11 cellular contexts compared by ENCODE assay signal in the genomic region with DNA sequence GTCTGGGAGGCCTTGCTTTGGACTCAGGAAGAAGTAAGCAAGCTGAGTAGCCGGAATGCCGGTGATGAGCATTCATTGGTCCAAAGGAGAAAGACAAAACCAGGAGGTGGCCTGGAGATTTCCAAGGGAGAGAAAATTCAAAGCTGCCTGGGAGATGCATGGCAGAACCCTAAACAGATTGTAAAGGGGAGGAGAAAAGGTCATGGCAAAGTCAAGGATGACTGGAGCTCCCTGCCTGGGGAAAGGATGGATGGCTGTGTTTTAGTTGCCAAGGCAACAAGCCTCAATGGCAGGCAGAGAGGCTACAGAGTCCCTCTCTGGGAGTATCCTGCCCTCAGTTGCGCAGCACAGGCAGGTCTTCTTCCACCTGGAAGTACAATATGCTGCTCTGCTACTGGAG.
DNase-seq lines count a peak whose midpoint lies in the region; TF ChIP-seq lines count a peak whose summit lies in the region.
"Had no signal": no experiment of that assay in that cellular context is flagged by ENCODE, and none has a peak within 500 bp of the region (broad histone marks: within the 10 kb centered on the region; RNA-seq: fewer than 3 reads in every experiment).

No MANE protein-coding gene starts in this region.

- H3K4me3 ChIP-seq in brain microvascular endothelial cell (ENCODE audit: low read depth, low read length): no peak overlapping the region

- TF ChIP-seq CTCF in brain microvascular endothelial cell (IDR thresholded peaks at IDR 0.05; ENCODE audit: low read depth, low read length, missing control alignments): no peak

- in situ Hi-C loops in brain microvascular endothelial cell (cut with HindIII; ENCODE audit: low pct_ligation_motif_present, low sequenced_read_pairs): no loop called here

- H3K36me3 ChIP-seq in brain microvascular endothelial cell (replicated peaks): no peaks in the 10 kb centered on the region

- no peak overlapping the region for H3K27ac ChIP-seq in brain microvascular endothelial cell
- H3K27ac ChIP-seq: C4-2B had no signal

- H3K27me3 ChIP-seq in brain microvascular endothelial cell (replicated peaks): no peaks in the 10 kb centered on the region

- DNase-seq in NCI-H2171 treated with DMSO at 0.1 percent for 48 hours (lab: John Stamatoyannopoulos, UW) (peak; percentile 45), NCI-H2171 (lab: John Stamatoyannopoulos, UW) (no peak), NCI-H526 (lab: John Stamatoyannopoulos, UW) (peak; percentile 29 to 30), left kidney (ENCODE audit: low read depth, low spot score) (peak; percentile 88), brain microvascular endothelial cell (no peak), cortex of kidney (lab: John Stamatoyannopoulos, UW) (no peak)
- DNase-seq in activated CD8-positive, alpha-beta memory T cell treated with anti-CD3 and anti-CD28 coated beads, Interleukin-2, amount 50 U/mL, for 4 hours: no peak
- DNase-seq: ACHN; CD4-positive, alpha-beta memory T cell; DND-41 had no signal

Comparison
In these comparisons a context has a peak if more than half of its experiments do, and no peak if none do; other contexts are left out.
1. DNase-seq: peak in NCI-H2171 treated with DMSO at 0.1 percent for 48 hours (single experiment), NCI-H526 (2 of 2) and left kidney (single experiment); none in NCI-H2171 (single experiment), brain microvascular endothelial cell (single experiment), activated CD8-positive, alpha-beta memory T cell treated with anti-CD3 and anti-CD28 coated beads, Interleukin-2, amount 50 U/mL, for 4 hours (single experiment) and cortex of kidney (single experiment).